2 cellular contexts compared by ENCODE assay signal in the genomic region with DNA sequence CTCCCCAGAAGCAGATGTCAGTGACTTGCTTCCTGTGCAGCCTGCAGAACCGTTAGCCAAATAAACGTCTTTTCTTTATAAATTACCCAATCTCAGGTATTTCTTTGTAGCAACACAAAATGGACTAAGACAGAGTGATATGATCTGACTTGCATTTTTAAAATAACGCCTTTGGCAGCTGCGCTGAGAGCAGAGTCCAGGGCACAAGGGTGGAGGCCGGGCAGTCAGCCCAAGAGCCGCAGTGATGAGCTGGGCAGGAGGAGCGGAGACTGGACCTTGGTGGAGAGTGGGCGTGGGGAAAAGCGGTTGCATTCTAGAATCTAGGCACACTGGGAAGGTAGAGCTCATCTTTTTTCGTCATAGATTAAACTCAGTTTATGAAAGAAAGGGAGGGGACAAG.
TF ChIP-seq lines count a peak whose summit lies in the region.

No MANE protein-coding gene starts in this region.

TF ChIP-seq in liver, 16 proteins besides CTCF, POLR2A, EP300 and RAD21:
- TF ChIP-seq JUND (IDR thresholded peaks at IDR 0.05): peak; percentile 19 to 32
- TF ChIP-seq NR2F2 (IDR thresholded peaks at IDR 0.05): no peak
- peak; percentile 28 for TF ChIP-seq YY1 (IDR thresholded peaks at IDR 0.05)
- TF ChIP-seq RXRA (IDR thresholded peaks at IDR 0.05): peak; percentile 55 to 72
- peak; percentile 67 for TF ChIP-seq SP1 (IDR thresholded peaks at IDR 0.05)
- peak; percentile 91 to 92 for TF ChIP-seq HNF4A (conservative IDR thresholded peaks at IDR 0.05)
- peak; percentile 75 for TF ChIP-seq HNF4G (IDR thresholded peaks at IDR 0.05)
- no peak for TF ChIP-seq EGR1 (IDR thresholded peaks at IDR 0.05; ENCODE audit: low read depth in 2 of 2)
- TF ChIP-seq REST (IDR thresholded peaks at IDR 0.05): no peak
- TF ChIP-seq FOXA2 (IDR thresholded peaks at IDR 0.05): no peak
TF ChIP-seq in liver: peak in this region for 6.

TF ChIP-seq in HepG2, 621 proteins besides CTCF, POLR2A, EP300 and RAD21:
- no peak for TF ChIP-seq AFF4 (CRISPR knock-in tag; IDR thresholded peaks at IDR 0.05)
- TF ChIP-seq NR1H2 (CRISPR knock-in tag; IDR thresholded peaks at IDR 0.05; ENCODE audit: borderline replicate concordance, low read depth): no peak
